ENCODE assay signal across 11 cellular contexts in the genomic region with DNA sequence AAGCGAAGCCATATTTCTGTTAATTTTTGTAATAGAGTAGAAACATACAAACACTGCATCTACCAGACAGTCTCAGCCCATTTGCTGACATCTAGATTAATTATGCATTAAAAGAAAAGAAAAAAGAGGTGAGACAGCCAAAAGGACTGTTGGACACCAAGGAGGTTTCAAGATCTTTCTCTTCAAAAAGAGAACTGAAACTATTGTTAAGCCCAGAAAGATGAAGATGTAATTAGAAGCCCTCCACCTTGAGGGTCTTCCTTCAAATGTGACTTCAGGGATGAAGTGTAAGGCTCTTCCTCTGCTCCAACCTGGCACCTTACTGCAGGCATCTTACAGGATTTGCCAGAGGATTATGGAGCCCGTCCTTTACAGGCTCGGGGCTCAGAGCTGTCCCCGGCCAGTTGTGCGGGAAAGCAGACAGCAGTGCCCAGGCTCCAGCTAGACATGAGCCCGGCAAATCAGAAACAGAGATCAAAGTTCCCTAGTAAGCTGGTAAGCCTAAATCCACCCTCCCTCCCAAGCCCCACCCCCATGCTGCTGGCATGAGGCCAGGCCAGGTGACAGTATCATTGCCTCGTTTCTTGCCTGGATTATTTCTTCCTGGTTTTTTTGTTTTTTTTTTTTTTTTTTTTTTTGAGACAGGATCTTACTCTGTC. TPM values are rescaled to one million over a fixed set of nuclear protein-coding genes. Genes with fewer than 3 reads are reported as not detected.
DNase-seq lines count a peak whose midpoint lies in the region; ATAC-seq, FAIRE-seq and TF ChIP-seq lines count a peak whose summit lies in the region.
"Had no signal": no experiment of that assay in that cellular context is flagged by ENCODE, and none has a peak within 500 bp of the region (broad histone marks: within the 10 kb centered on the region; RNA-seq: fewer than 3 reads in every experiment).

No MANE protein-coding gene starts in this region.

- in situ Hi-C loops in K562 (cut with MboI) = no loop called here

- DNase-seq in Right ventricle myocardium inferior (ENCODE audit: missing footprints) (peak; percentile 22), cardiac septum (ENCODE audit: low spot score) (no peak), MV-4-11 (lab: John Stamatoyannopoulos, UW) (peak; percentile 12), K562 (ENCODE audit: extremely low read depth in 1 of 4, low spot score in 3 of 4) (peak in 1 of 4 experiments; percentile 26), spleen (peak; percentile 54)
- DNase-seq in activated CD4-positive, CD25-positive, alpha-beta regulatory T cell treated with anti-CD3 and anti-CD28 coated beads, Interleukin-2, amount 50 U/mL, for 72 hours = no peak
- DNase-seq in NK-92 treated with Interleukin-12 subunit alpha and Interleukin-12 subunit beta, amount 100 ng/mL, for 24 hours (lab: John Stamatoyannopoulos, UW) = no peak
- DNase-seq: activated CD4-positive, alpha-beta T cell treated with anti-CD3 and anti-CD28 coated beads, Interleukin-2, amount 50 U/mL, for 1 hour; SHP77; testis had no signal

- H3K4me3 ChIP-seq in K562 (no peak overlapping the region), spleen (no peak overlapping the region)
- H3K4me3 ChIP-seq: testis had no signal

- CTCF ChIA-PET in K562 (lab: Yijun Ruan, JAX; ENCODE audit: low intra/inter-chr PET ratio) = no interaction called here

- no peak for TF ChIP-seq RAD21 in K562 (CRISPR knock-in tag; conservative IDR thresholded peaks at IDR 0.05 in 1 of 2, IDR thresholded peaks at IDR 0.05 in 1 of 2)

- no peak overlapping the region for H3K4me2 ChIP-seq in K562 (ENCODE audit: insufficient read depth, low read length)

- TF ChIP-seq CTCF in K562 (IDR thresholded peaks at IDR 0.05 in 2 of 3, conservative IDR thresholded peaks at IDR 0.05 in 1 of 3; ENCODE audit: insufficient read depth in 2 of 3, low read depth in 1 of 3, low read length in 3 of 3) = no peak
- no peak for TF ChIP-seq CTCF in spleen (IDR thresholded peaks at IDR 0.05 in 8 of 11, conservative IDR thresholded peaks at IDR 0.05 in 3 of 11)

- BruUV-seq in K562 (replicated peaks; lab: Mats Ljungman, UMichigan) = no TSS peak

- H3K9me1 ChIP-seq in K562 (ENCODE audit: control insufficient read depth, insufficient read depth, low read length) = no peaks in the 10 kb centered on the region

- TF ChIP-seq POLR2A in K562 (conservative IDR thresholded peaks at IDR 0.05) (no peak), spleen (IDR thresholded peaks at IDR 0.05) (no peak)

- H3K27me3 ChIP-seq in K562 (ENCODE audit: control insufficient read depth in 2 of 2, insufficient read depth in 2 of 2, low read length in 2 of 2) (no peaks in the 10 kb centered on the region), spleen (replicated peaks in 1 of 7) (no peaks in the 10 kb centered on the region)
- H3K27me3 ChIP-seq: testis had no signal

- H3K27ac ChIP-seq in K562 (ENCODE audit: extremely low read depth, low read depth, low read length) = no peak overlapping the region
- H3K27ac ChIP-seq in spleen = peak overlapping the region in 1 of 8 donors; percentile 25
- H3K27ac ChIP-seq: testis had no signal

- no peak for TF ChIP-seq EP300 in K562 (IDR thresholded peaks at IDR 0.05; ENCODE audit: low read length)

- H2AFZ ChIP-seq in K562 (ENCODE audit: low read depth, low read length) = no peak overlapping the region

- intact Hi-C loops in Right ventricle myocardium inferior (cut with DNase I) (no loop called here), cardiac septum (cut with DNase I) (no loop called here), K562 (cut with micrococcal nuclease) (no loop called here), spleen (cut with DNase I; ENCODE audit: low total_unique reads) (no loop called here)

- no peaks in the 10 kb centered on the region for H3K9me3 ChIP-seq in K562 (replicated peaks; ENCODE audit: control insufficient read depth, insufficient read depth, low read depth, low read length)
- H3K9me3 ChIP-seq in spleen = no peaks in the 10 kb centered on the region
- H3K9me3 ChIP-seq: testis had no signal

- H3K36me3 ChIP-seq in K562 (ENCODE audit: control insufficient read depth, insufficient read depth, low read length) (peaks cover 37% of the 10 kb centered on the region; the same call in 2 of the 3 replicates), spleen (peaks cover 0 to 95% (median 36%) of the 10 kb centered on the region in 6 donors)

- H3K9ac ChIP-seq in K562 (ENCODE audit: insufficient read depth in 1 of 2, low read depth in 2 of 2, low read length in 2 of 2) = no peak overlapping the region

- H3K4me1 ChIP-seq in K562 (replicated peaks in 1 of 2; ENCODE audit: control insufficient read depth in 2 of 2, insufficient read depth in 2 of 2, low read length in 2 of 2) (peaks cover 0 to 11% of the 10 kb centered on the region in 2 experiments; a peak in 1 of 5 replicates), spleen (peaks cover 0 to 5% (median 0%) of the 10 kb centered on the region in 6 donors)

- ATAC-seq in Right ventricle myocardium inferior (no peak), K562 (no peak; the same call in 2 of the 3 replicates), HG03095 (IDR thresholded peaks at IDR 0.05; ENCODE audit: unreplicated experiment) (no peak)

- POLR2A ChIA-PET in K562 (lab: Yijun Ruan, JAX) = interaction anchor here (0.6 kb wide), 2 partner anchors 15 to 296 kb away, joined by 3 read pairs; no protein-coding TSS in a partner anchor

- FAIRE-seq in K562 (lab: Jason Lieb, UNC) = no peak

- WGBS in K562 (ENCODE audit: insufficient coverage, low coverage, missing lambda C conversion rate) = 84% methylated on average over 7 of the region's 7 CpGs
- WGBS in spleen, 5 donors = 65 to 82% (median 68%) methylated on average over 7 of the region's 7 CpGs

- no peaks in the 10 kb centered on the region for H4K20me1 ChIP-seq in K562 (replicated peaks; ENCODE audit: control insufficient read depth, insufficient read depth, low read length)

- H3K79me2 ChIP-seq in K562 (ENCODE audit: control insufficient read depth, insufficient read depth, low read length) = no peaks in the 10 kb centered on the region

TF ChIP-seq in K562, 482 proteins besides CTCF, POLR2A, EP300 and RAD21:
- TF ChIP-seq, protein P1, sequence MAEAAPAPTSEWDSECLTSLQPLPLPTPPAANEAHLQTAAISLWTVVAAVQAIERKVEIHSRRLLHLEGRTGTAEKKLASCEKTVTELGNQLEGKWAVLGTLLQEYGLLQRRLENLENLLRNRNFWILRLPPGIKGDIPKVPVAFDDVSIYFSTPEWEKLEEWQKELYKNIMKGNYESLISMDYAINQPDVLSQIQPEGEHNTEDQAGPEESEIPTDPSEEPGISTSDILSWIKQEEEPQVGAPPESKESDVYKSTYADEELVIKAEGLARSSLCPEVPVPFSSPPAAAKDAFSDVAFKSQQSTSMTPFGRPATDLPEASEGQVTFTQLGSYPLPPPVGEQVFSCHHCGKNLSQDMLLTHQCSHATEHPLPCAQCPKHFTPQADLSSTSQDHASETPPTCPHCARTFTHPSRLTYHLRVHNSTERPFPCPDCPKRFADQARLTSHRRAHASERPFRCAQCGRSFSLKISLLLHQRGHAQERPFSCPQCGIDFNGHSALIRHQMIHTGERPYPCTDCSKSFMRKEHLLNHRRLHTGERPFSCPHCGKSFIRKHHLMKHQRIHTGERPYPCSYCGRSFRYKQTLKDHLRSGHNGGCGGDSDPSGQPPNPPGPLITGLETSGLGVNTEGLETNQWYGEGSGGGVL (CRISPR knock-in tag; IDR thresholded peaks at IDR 0.05) = no peak
- TF ChIP-seq JUND (IDR thresholded peaks at IDR 0.05; ENCODE audit: borderline replicate concordance, low read depth, low read length) (no peak), JUND (tag; IDR thresholded peaks at IDR 0.05; ENCODE audit: borderline replicate concordance, low read depth, low read length) (no peak), NFIC (IDR thresholded peaks at IDR 0.05) (peak; percentile 77), ZNF583 (CRISPR knock-in tag; IDR thresholded peaks at IDR 0.05) (no peak)

RNA-seq across cellular contexts. Expression of a gene that starts 38.9 kb away (rescaled TPM):
- total RNA-seq in Right ventricle myocardium inferior (160 TPM), cardiac septum (135 TPM), K562 (2014; rRNA removed) (26.7 and 29.2 TPM in 2 replicates), K562 (2014; rRNA removed; fragmentation: Illumina TruSeq; extraction: Trizol) (25.7 and 27.1 TPM in 2 replicates), K562 (2015; rRNA removed; fragmentation: Illumina TruSeq; extraction: Trizol) (48.0 and 51.0 TPM in 2 replicates), K562 (2021) (31.6 and 34.7 TPM in 2 replicates), spleen (100 to 1,000 TPM in 1 of 7 donors, 10 to 100 TPM in 6; 36.5 to 106 (median 55.8) TPM)
- 8.2 and 11.8 TPM in 2 replicates for total RNA-seq in K562 (2011; cell fraction: chromatin; rRNA removed; ENCODE audit: low replicate concordance)
- total RNA-seq in K562 (2011; cell fraction: nucleolus; rRNA removed) = 5.8 and 8.0 TPM in 2 replicates
- 12.0 and 24.3 TPM in 2 replicates for total RNA-seq in K562 (2011; cell fraction: nucleoplasm; rRNA removed)
- polyA plus RNA-seq in K562 (2011; rRNA removed) (17.6 and 23.6 TPM in 2 replicates), K562 (2014; fragmentation: Illumina TruSeq; extraction: Trizol) (31.4 and 33.7 TPM in 2 replicates), K562 (2014; fragmentation: Nextera tagmentation; extraction: Ambion mirVana) (1 to 10 TPM; 6.1 to 6.6 TPM), K562 (2014; rRNA removed) (20.6 and 21.6 TPM in 2 replicates), spleen (10 to 100 TPM; 31.8 to 56.0 (median 48.4) TPM)
- polyA plus RNA-seq in K562 (2011; cell fraction: cytosol; rRNA removed) = 12.7 and 15.2 TPM in 2 replicates
- 11.6 and 15.2 TPM in 2 replicates for polyA plus RNA-seq in K562 (2011; cell fraction: nucleus; rRNA removed)
- polyA plus RNA-seq in K562 (2012) = 33.2 and 37.1 TPM in 2 replicates
- 18.8 and 22.8 TPM in 2 replicates for polyA minus RNA-seq in K562 (2011; rRNA and poly(A)+ RNA removed)
- 12.2 and 12.5 TPM in 2 replicates for polyA minus RNA-seq in K562 (2011; cell fraction: cytosol; rRNA and poly(A)+ RNA removed)
- polyA minus RNA-seq in K562 (2011; cell fraction: nucleus; rRNA and poly(A)+ RNA removed) = 4.2 and 7.2 TPM in 2 replicates

Comparison
In these comparisons a context has a peak if more than half of its experiments do, and no peak if none do; other contexts are left out.
1. DNase-seq: peak in Right ventricle myocardium inferior (single experiment), MV-4-11 (single experiment) and spleen (single experiment); none in cardiac septum (single experiment), activated CD4-positive, CD25-positive, alpha-beta regulatory T cell treated with anti-CD3 and anti-CD28 coated beads, Interleukin-2, amount 50 U/mL, for 72 hours (single experiment) and NK-92 treated with Interleukin-12 subunit alpha and Interleukin-12 subunit beta, amount 100 ng/mL, for 24 hours (single experiment).